In the genomic region with DNA sequence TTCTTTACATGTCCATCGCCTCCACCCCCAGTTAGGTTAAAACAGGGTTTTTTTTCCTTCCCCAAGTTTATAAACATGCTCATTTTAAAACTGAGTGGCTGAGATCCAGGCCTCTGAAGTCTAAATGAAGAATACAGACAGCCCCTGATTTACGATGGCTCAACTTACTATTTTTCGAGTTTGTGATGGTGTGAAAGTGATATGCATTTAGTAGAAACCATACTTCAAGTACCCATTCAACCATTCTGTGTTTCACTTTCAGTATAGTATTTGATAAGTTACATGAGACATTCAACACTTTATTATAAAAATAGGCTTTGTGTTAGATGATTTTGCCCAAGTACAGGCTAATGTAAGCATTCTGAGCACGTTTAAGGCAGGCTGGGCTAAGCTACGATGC, we compare ENCODE assay signal across 9 cellular contexts. TPM values are rescaled to one million over a fixed set of nuclear protein-coding genes. Genes with fewer than 3 reads are reported as not detected.
DNase-seq lines count a peak whose midpoint lies in the region; ATAC-seq and TF ChIP-seq lines count a peak whose summit lies in the region.
"Had no signal": no experiment of that assay in that cellular context is flagged by ENCODE, and none has a peak within 500 bp of the region (broad histone marks: within the 10 kb centered on the region; RNA-seq: fewer than 3 reads in every experiment).

No MANE protein-coding gene starts in this region.

- 0 out of 2 replicates have a peak, but pooled peaks cover 3% of the 10 kb centered on the region for H3K27me3 ChIP-seq in MG63

- TF ChIP-seq CTCF in Calu3 (IDR thresholded peaks at IDR 0.05; ENCODE audit: unreplicated experiment) = no peak

- peak; percentile 54 for ATAC-seq in HG02759 (IDR thresholded peaks at IDR 0.05; ENCODE audit: unreplicated experiment)
- peak; percentile 32 for ATAC-seq in T-helper 17 cell
- peak; percentile 37 for ATAC-seq in stimulated activated naive CD8-positive, alpha-beta T cell treated with anti-CD3 and anti-CD28 coated beads, Interleukin-15, Interleukin-2, amounts not matched to agents 100 U/mL and 50 U/mL, for 24 hours

- no peaks in the 10 kb centered on the region for H3K36me3 Mint-ChIP-seq in activated naive CD4-positive, alpha-beta T cell treated with anti-CD3 and anti-CD28 coated beads for 36 hours (ENCODE audit: low read depth)
- peaks cover 3% of the 10 kb centered on the region for H3K36me3 Mint-ChIP-seq in T-helper 17 cell (ENCODE audit: low read depth)
- H3K36me3 Mint-ChIP-seq in Calu3 (ENCODE audit: insufficient read depth, unreplicated experiment) = peaks cover 48% of the 10 kb centered on the region

- peaks cover 21% of the 10 kb centered on the region for H3K4me1 Mint-ChIP-seq in activated naive CD4-positive, alpha-beta T cell treated with anti-CD3 and anti-CD28 coated beads for 36 hours (ENCODE audit: low read depth)
- H3K4me1 Mint-ChIP-seq in T-helper 17 cell (peaks cover 23% of the 10 kb centered on the region), Calu3 (ENCODE audit: low read depth, unreplicated experiment) (no peaks in the 10 kb centered on the region)

- H3K4me3 Mint-ChIP-seq in activated naive CD4-positive, alpha-beta T cell treated with anti-CD3 and anti-CD28 coated beads for 36 hours = peak overlapping the region; percentile 62
- H3K4me3 Mint-ChIP-seq in T-helper 17 cell (peak overlapping the region; percentile 90), Calu3 (ENCODE audit: low read depth, unreplicated experiment) (no peak overlapping the region)
- H3K4me3 Mint-ChIP-seq: nephron progenitor cell had no signal

- H3K4me3 ChIP-seq in MG63 = no peak overlapping the region

- H3K9me3 ChIP-seq in T-helper 17 cell (ENCODE audit: control insufficient read depth, low read length, poor library complexity, severe bottlenecking) (no peaks in the 10 kb centered on the region), MG63 (no peaks in the 10 kb centered on the region)

- no peaks in the 10 kb centered on the region for H3K27me3 Mint-ChIP-seq in activated naive CD4-positive, alpha-beta T cell treated with anti-CD3 and anti-CD28 coated beads for 36 hours (ENCODE audit: low read depth)
- H3K27me3 Mint-ChIP-seq in T-helper 17 cell (no peaks in the 10 kb centered on the region), Calu3 (ENCODE audit: unreplicated experiment) (no peaks in the 10 kb centered on the region)

- DNase-seq in activated naive CD4-positive, alpha-beta T cell treated with anti-CD3 and anti-CD28 coated beads for 36 hours = no peak
- DNase-seq in activated naive CD4-positive, alpha-beta T cell (lab: John Stamatoyannopoulos, UW) = no peak
- DNase-seq in T-helper 17 cell = no peak
- no peak for DNase-seq in stimulated activated naive CD8-positive, alpha-beta T cell treated with anti-CD3 and anti-CD28 coated beads, Interleukin-15, Interleukin-2, amounts not matched to agents 100 U/mL and 50 U/mL, for 24 hours
- DNase-seq in MG63 = no peak
- no peak for DNase-seq in Calu3
- DNase-seq in ureter (ENCODE audit: low spot score) = no peak
- DNase-seq: nephron progenitor cell had no signal

- H3K9me3 Mint-ChIP-seq in activated naive CD4-positive, alpha-beta T cell treated with anti-CD3 and anti-CD28 coated beads for 36 hours = no peaks in the 10 kb centered on the region
- H3K9me3 Mint-ChIP-seq in Calu3 (ENCODE audit: low read depth, unreplicated experiment) = no peaks in the 10 kb centered on the region
- H3K9me3 Mint-ChIP-seq: nephron progenitor cell had no signal

- H3K36me3 ChIP-seq in MG63 = no peaks in the 10 kb centered on the region

- no TSS peak for BruUV-seq in Calu3 (replicated peaks; lab: Mats Ljungman, UMichigan)

- CTCF ChIA-PET in activated naive CD4-positive, alpha-beta T cell treated with anti-CD3 and anti-CD28 coated beads for 36 hours (lab: Charles Lee) = interaction anchor here (0.7 to 2.7 kb wide), 4 partner anchors 13 to 495 kb away, joined by 3 to 20 read pairs (median 3); no protein-coding TSS in a partner anchor
- CTCF ChIA-PET in Calu3 (lab: Charles Lee) = no interaction called here

- intact Hi-C loops in activated naive CD4-positive, alpha-beta T cell treated with anti-CD3 and anti-CD28 coated beads for 36 hours (cut with micrococcal nuclease) = loop anchor here (1.0 to 10.0 kb wide), 3 partner anchors 41 to 567 kb away; no protein-coding TSS in a partner anchor
- intact Hi-C loops in Calu3 (cut with micrococcal nuclease; ENCODE audit: unreplicated experiment) = loop anchor here (10.0 kb wide), 1 partner anchor 437 kb away; no protein-coding TSS in a partner anchor

- H3K27ac Mint-ChIP-seq in activated naive CD4-positive, alpha-beta T cell treated with anti-CD3 and anti-CD28 coated beads for 36 hours = peak overlapping the region; percentile 80
- H3K27ac Mint-ChIP-seq in T-helper 17 cell = peak overlapping the region; percentile 88
- H3K27ac Mint-ChIP-seq in Calu3 (ENCODE audit: unreplicated experiment) = no peak overlapping the region
- H3K27ac Mint-ChIP-seq: nephron progenitor cell had no signal

RNA-seq across cellular contexts. Expression of gene GNB5, which starts 30.5 kb away (rescaled TPM):
- total RNA-seq in activated naive CD4-positive, alpha-beta T cell treated with anti-CD3 and anti-CD28 coated beads for 36 hours = 10 to 100 TPM; 23.2 to 23.6 TPM
- total RNA-seq in T-helper 17 cell = 10 to 100 TPM; 63.2 to 79.7 TPM
- total RNA-seq in MG63 (2014; rRNA removed; shearing (Covaris generic); ENCODE audit: low replicate concordance) = 11.7 and 18.9 TPM in 2 replicates
- total RNA-seq in Calu3 (2022) = 35.6 and 48.8 TPM in 2 replicates
- total RNA-seq in ureter = 29.4 TPM
